ENCODE assay signal across 8 cellular contexts in genomic region chr3:150384517-150385212, GRCh38. TPM values are rescaled to one million over a fixed set of nuclear protein-coding genes. Genes with fewer than 3 reads are reported as not detected.
A peak's percentile ranks its signal among the peaks of the same experiment; 100 is the strongest.
DNase-seq lines count a peak whose midpoint lies in the region; ATAC-seq and TF ChIP-seq lines count a peak whose summit lies in the region.

No MANE protein-coding gene starts in this region.

- H3K27me3 ChIP-seq in BE2C = no peaks in the 10 kb centered on the region

- no peaks in the 10 kb centered on the region for H3K36me3 ChIP-seq in BE2C

- no peak overlapping the region for H3K4me3 ChIP-seq in BE2C (ENCODE audit: low read depth, low read length)

- peak; percentile 99 for ATAC-seq in GM18861 (IDR thresholded peaks at IDR 0.05; ENCODE audit: unreplicated experiment)
- ATAC-seq in HG02798 (IDR thresholded peaks at IDR 0.05; ENCODE audit: poor library complexity, unreplicated experiment) = peak; percentile 98

- no peaks in the 10 kb centered on the region for H3K4me1 ChIP-seq in BE2C

- no peak for TF ChIP-seq CTCF in BE2C (IDR thresholded peaks at IDR 0.05; ENCODE audit: low read depth, low read length)

- no peaks in the 10 kb centered on the region for H3K9me3 ChIP-seq in BE2C

- peak; percentile 98 for DNase-seq in NOMO-1 treated with DMSO at 0.1 percent for 48 hours (lab: John Stamatoyannopoulos, UW; ENCODE audit: unreplicated experiment)
- peak; percentile 18 for DNase-seq in activated T-helper 1 cell treated with Interleukin-2 at 50 U/mL for 16 hours (ENCODE audit: low read depth)
- DNase-seq in hippocampal formation (lab: John Stamatoyannopoulos, UW) = peak; percentile 18 to 28
- DNase-seq in stimulated activated CD4-positive, alpha-beta T cell treated with anti-CD3 and anti-CD28 coated beads, Interleukin-4, amount 100 ng/mL, for 1 hour = peak; percentile 15
- DNase-seq in BE2C = no peak
- no peak for DNase-seq in NCI-H82 (lab: John Stamatoyannopoulos, UW)

RNA-seq across cellular contexts. Expression of gene TSC22D2, which starts 23.4 kb away (rescaled TPM):
- polyA plus RNA-seq in BE2C (2012; ENCODE audit: insufficient read depth, insufficient read length, low read depth) = 8.9 TPM

Comparison
In these comparisons a context has a peak if more than half of its experiments do, and no peak if none do; other contexts are left out.
1. DNase-seq: peak in NOMO-1 treated with DMSO at 0.1 percent for 48 hours (single experiment), activated T-helper 1 cell treated with Interleukin-2 at 50 U/mL for 16 hours (single experiment), hippocampal formation (2 of 2) and stimulated activated CD4-positive, alpha-beta T cell treated with anti-CD3 and anti-CD28 coated beads, Interleukin-4, amount 100 ng/mL, for 1 hour (single experiment); none in BE2C (single experiment) and NCI-H82 (single experiment).